9 cellular contexts compared by ENCODE assay signal in the genomic region with DNA sequence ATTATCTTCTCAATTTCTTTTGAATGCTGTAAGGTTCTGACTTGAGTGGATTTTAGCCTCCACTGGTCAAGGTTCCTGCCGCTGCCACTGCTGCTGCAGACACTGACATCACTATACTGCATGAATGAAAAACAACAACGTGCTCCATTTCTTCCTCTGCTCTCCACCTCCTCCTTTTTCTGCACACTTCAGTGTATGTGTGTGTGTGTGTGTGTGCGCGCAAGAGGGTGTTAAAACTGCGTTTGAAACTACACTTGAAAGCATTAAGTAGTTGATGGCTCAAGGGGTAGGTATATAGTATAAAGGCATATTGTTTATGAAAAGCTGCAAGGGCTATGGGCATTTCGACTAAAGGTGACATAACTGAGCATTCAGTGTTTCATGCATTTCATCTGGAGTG. TPM values are rescaled to one million over a fixed set of nuclear protein-coding genes. Genes with fewer than 3 reads are reported as not detected.
A peak's percentile ranks its signal among the peaks of the same experiment; 100 is the strongest.
DNase-seq lines count a peak whose midpoint lies in the region; ATAC-seq and TF ChIP-seq lines count a peak whose summit lies in the region.
"Had no signal": no experiment of that assay in that cellular context is flagged by ENCODE, and none has a peak within 500 bp of the region (broad histone marks: within the 10 kb centered on the region; RNA-seq: fewer than 3 reads in every experiment).

No MANE protein-coding gene starts in this region.

- ATAC-seq in thoracic aorta (ENCODE audit: insufficient number of reproducible peaks, low FRiP score, low read depth) (no peak), HG02840 (IDR thresholded peaks at IDR 0.05; ENCODE audit: low FRiP score, unreplicated experiment) (no peak), GM18858 (IDR thresholded peaks at IDR 0.05; ENCODE audit: unreplicated experiment) (no peak)
- ATAC-seq in activated CD8-positive, alpha-beta memory T cell treated with anti-CD3 and anti-CD28 coated beads, Interleukin-2, amount 10 ng/mL, durations not matched to agents 7 days and 5 days: no peak

- H3K27me3 ChIP-seq in NT2/D1 (ENCODE audit: insufficient read depth, insufficient read length) (no peaks in the 10 kb centered on the region), hepatocyte (no peaks in the 10 kb centered on the region), thoracic aorta (replicated peaks; ENCODE audit: insufficient read depth) (no peaks in the 10 kb centered on the region)

- H3K4me2 ChIP-seq in hepatocyte: peak overlapping the region; percentile 93

- H3K27ac Mint-ChIP-seq in activated CD8-positive, alpha-beta memory T cell treated with anti-CD3 and anti-CD28 coated beads, Interleukin-2, amount 10 ng/mL, durations not matched to agents 7 days and 5 days: no peak overlapping the region

- no peaks in the 10 kb centered on the region for H3K27me3 Mint-ChIP-seq in activated CD8-positive, alpha-beta memory T cell treated with anti-CD3 and anti-CD28 coated beads, Interleukin-2, amount 10 ng/mL, durations not matched to agents 7 days and 5 days

- WGBS in hepatocyte (ENCODE audit: low lambda C conversion rate, missing lambda C conversion rate): 63% methylated on average over 6 of the region's 6 CpGs

- H3K4me3 ChIP-seq in NT2/D1 (ENCODE audit: insufficient read length, low read depth): peak overlapping the region; percentile 92
- H3K4me3 ChIP-seq in hepatocyte: no peak overlapping the region
- peak overlapping the region; percentile 78 for H3K4me3 ChIP-seq in thoracic aorta
- H3K4me3 ChIP-seq: SK-N-MC had no signal

- no peaks in the 10 kb centered on the region for H3K9me3 Mint-ChIP-seq in activated CD8-positive, alpha-beta memory T cell treated with anti-CD3 and anti-CD28 coated beads, Interleukin-2, amount 10 ng/mL, durations not matched to agents 7 days and 5 days (ENCODE audit: low read depth)

- H3K9me2 ChIP-seq in hepatocyte (replicated peaks; ENCODE audit: insufficient read depth): no peaks in the 10 kb centered on the region

- peak overlapping the region; percentile 2 for H2AFZ ChIP-seq in hepatocyte

- no peaks in the 10 kb centered on the region for H3K36me3 ChIP-seq in NT2/D1 (ENCODE audit: insufficient read depth, insufficient read length, low read length)
- H3K36me3 ChIP-seq in hepatocyte (replicated peaks; ENCODE audit: insufficient read depth, low read depth): no peaks in the 10 kb centered on the region
- H3K36me3 ChIP-seq in thoracic aorta: no peaks in the 10 kb centered on the region

- TF ChIP-seq CTCF in hepatocyte (IDR thresholded peaks at IDR 0.05; ENCODE audit: poor library complexity) (no peak), thoracic aorta (IDR thresholded peaks at IDR 0.05) (no peak)

- DNase-seq in NCI-H82 (lab: John Stamatoyannopoulos, UW) (peak; percentile 58), NCI-H82 treated with DMSO at 0.1 percent for 48 hours (lab: John Stamatoyannopoulos, UW; ENCODE audit: unreplicated experiment) (no peak), NT2/D1 (ENCODE audit: low read depth, low spot score) (no peak), hepatocyte (ENCODE audit: low spot score) (no peak), thoracic aorta (ENCODE audit: low spot score) (no peak)
- DNase-seq in activated CD8-positive, alpha-beta memory T cell treated with anti-CD3 and anti-CD28 coated beads, Interleukin-2, amount 10 ng/mL, durations not matched to agents 7 days and 5 days: no peak

- peak overlapping the region; percentile 99 for H3K9ac ChIP-seq in NT2/D1 (ENCODE audit: insufficient read length, low read depth)

- H3K9me3 ChIP-seq in NT2/D1 (ENCODE audit: insufficient read depth, low read length) (no peaks in the 10 kb centered on the region), hepatocyte (ENCODE audit: low read depth) (no peaks in the 10 kb centered on the region), thoracic aorta (no peaks in the 10 kb centered on the region)

- H3K79me2 ChIP-seq in hepatocyte: peaks cover 70% of the 10 kb centered on the region

- peaks cover 10% of the 10 kb centered on the region for H3K36me3 Mint-ChIP-seq in activated CD8-positive, alpha-beta memory T cell treated with anti-CD3 and anti-CD28 coated beads, Interleukin-2, amount 10 ng/mL, durations not matched to agents 7 days and 5 days

- peaks cover 34% of the 10 kb centered on the region for H3K4me1 Mint-ChIP-seq in activated CD8-positive, alpha-beta memory T cell treated with anti-CD3 and anti-CD28 coated beads, Interleukin-2, amount 10 ng/mL, durations not matched to agents 7 days and 5 days

- CTCF ChIA-PET in activated CD8-positive, alpha-beta memory T cell treated with anti-CD3 and anti-CD28 coated beads, Interleukin-2, amount 10 ng/mL, durations not matched to agents 7 days and 5 days (lab: Charles Lee): interaction anchor here (1.0 kb wide), 1 partner anchor 153 kb away, joined by 3 read pairs; no protein-coding TSS in a partner anchor

- H3K27ac ChIP-seq in hepatocyte (no peak overlapping the region), thoracic aorta (no peak overlapping the region)
- H3K27ac ChIP-seq: SK-N-MC had no signal

- H3K4me1 ChIP-seq in NT2/D1 (ENCODE audit: insufficient read depth, insufficient read length) (peaks cover 2% of the 10 kb centered on the region), hepatocyte (ENCODE audit: insufficient read depth) (peaks cover 14% of the 10 kb centered on the region), thoracic aorta (ENCODE audit: control insufficient read depth in 1 of 2, low read depth in 2 of 2) (peaks cover 16% of the 10 kb centered on the region in 2 donors)

- H4K20me1 ChIP-seq in hepatocyte (ENCODE audit: insufficient read depth, poor library complexity, severe bottlenecking): peaks cover 17% of the 10 kb centered on the region

- no peak overlapping the region for H3K4me3 Mint-ChIP-seq in activated CD8-positive, alpha-beta memory T cell treated with anti-CD3 and anti-CD28 coated beads, Interleukin-2, amount 10 ng/mL, durations not matched to agents 7 days and 5 days

RNA-seq across cellular contexts. Expression of a gene that starts 3.5 kb away (rescaled TPM):
- total RNA-seq in hepatocyte (18.2 and 21.4 TPM in 2 replicates), thoracic aorta (10 to 100 TPM in 1 of 2 donors, 1 to 10 TPM in 1; 5.8 to 15.6 TPM)
- polyA plus RNA-seq in hepatocyte: 15.7 and 28.8 TPM in 2 replicates
- 10 to 100 TPM; 37.7 to 43.6 TPM for total RNA-seq in activated CD8-positive, alpha-beta memory T cell treated with anti-CD3 and anti-CD28 coated beads, Interleukin-2, amount 10 ng/mL, durations not matched to agents 7 days and 5 days
